14 cellular contexts compared by ENCODE assay signal in genomic region chr20:11331096-11331495, GRCh38.
A peak's percentile ranks its signal among the peaks of the same experiment; 100 is the strongest.
DNase-seq lines count a peak whose midpoint lies in the region; ATAC-seq and TF ChIP-seq lines count a peak whose summit lies in the region.
"Had no signal": no experiment of that assay in that cellular context is flagged by ENCODE, and none has a peak within 500 bp of the region (broad histone marks: within the 10 kb centered on the region; RNA-seq: fewer than 3 reads in every experiment).

No MANE protein-coding gene starts in this region.

- ATAC-seq in HG03521 (IDR thresholded peaks at IDR 0.05; ENCODE audit: unreplicated experiment) = no peak
- no peak for ATAC-seq in HG02970 (IDR thresholded peaks at IDR 0.05; ENCODE audit: low FRiP score, unreplicated experiment)
- ATAC-seq in HG03457 (IDR thresholded peaks at IDR 0.05; ENCODE audit: unreplicated experiment) = no peak
- no peak for ATAC-seq in HG03097 (IDR thresholded peaks at IDR 0.05; ENCODE audit: low FRiP score, unreplicated experiment)

- TF ChIP-seq CTCF in choroid plexus epithelial cell (conservative IDR thresholded peaks at IDR 0.05; ENCODE audit: low read depth, low read length) = no peak

- H3K4me3 ChIP-seq in choroid plexus epithelial cell (ENCODE audit: low read depth, low read length) = no peak overlapping the region
- H3K4me3 ChIP-seq: SJCRH30 had no signal

- peak; percentile 25 for DNase-seq in AG20443 (ENCODE audit: low spot score)
- DNase-seq in LHCN-M2 (ENCODE audit: low read depth) = peak; percentile 1
- DNase-seq in choroid plexus epithelial cell (ENCODE audit: low read depth) = peak; percentile 21
- peak; percentile 42 for DNase-seq in kidney tubule cell (ENCODE audit: low spot score)
- DNase-seq: CD8-positive, alpha-beta memory T cell; HCEC 1CT; NCI-H1417; NCI-H1930; NCI-H510A treated with DMSO at 0.1 percent for 48 hours; SJCRH30 had no signal
